Comparison of ENCODE assay signal across 11 cellular contexts in the genomic region with DNA sequence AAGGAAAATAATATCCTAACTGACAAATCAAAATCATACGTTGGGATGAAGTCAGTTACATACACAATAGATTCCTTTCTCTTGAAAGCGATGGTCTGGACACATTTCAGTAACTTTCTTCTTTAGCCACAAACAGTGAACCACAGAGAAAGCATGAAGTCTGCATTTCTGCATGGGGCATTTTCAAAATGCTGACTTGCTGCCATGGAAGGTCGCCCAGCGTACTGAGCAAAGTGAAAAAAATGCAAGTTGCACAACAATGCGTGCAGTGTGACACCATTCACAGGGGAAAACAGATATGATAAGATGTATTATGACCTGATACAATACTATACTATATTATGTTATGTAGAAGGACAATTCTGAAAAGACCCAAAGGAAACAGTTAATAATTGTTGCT.
DNase-seq lines count a peak whose midpoint lies in the region; ATAC-seq and TF ChIP-seq lines count a peak whose summit lies in the region.
"Had no signal": no experiment of that assay in that cellular context is flagged by ENCODE, and none has a peak within 500 bp of the region (broad histone marks: within the 10 kb centered on the region; RNA-seq: fewer than 3 reads in every experiment).

No MANE protein-coding gene starts in this region.

- ATAC-seq in RWPE2 (ENCODE audit: low read depth): peak; percentile 80
- no peak for ATAC-seq in activated CD4-positive, alpha-beta T cell treated with anti-CD3 and anti-CD28 coated beads for 36 hours

- POLR2A ChIA-PET in activated CD4-positive, alpha-beta T cell treated with anti-CD3 and anti-CD28 coated beads for 36 hours (lab: Charles Lee): no interaction called here

- H3K27me3 Mint-ChIP-seq in osteocyte (ENCODE audit: unreplicated experiment): no peaks in the 10 kb centered on the region
- H3K27me3 Mint-ChIP-seq in activated CD4-positive, alpha-beta T cell treated with anti-CD3 and anti-CD28 coated beads for 36 hours: no peaks in the 10 kb centered on the region
- H3K27me3 Mint-ChIP-seq: activated naive CD8-positive, alpha-beta T cell had no signal

- CTCF ChIA-PET in activated CD4-positive, alpha-beta T cell treated with anti-CD3 and anti-CD28 coated beads for 36 hours (lab: Charles Lee): no interaction called here

- no peak overlapping the region for H3K27ac ChIP-seq in RWPE2 (ENCODE audit: poor library complexity, severe bottlenecking)

- H3K9me3 Mint-ChIP-seq in osteocyte (ENCODE audit: unreplicated experiment): peaks cover 11% of the 10 kb centered on the region
- peaks cover 7% of the 10 kb centered on the region for H3K9me3 Mint-ChIP-seq in activated CD4-positive, alpha-beta T cell treated with anti-CD3 and anti-CD28 coated beads for 36 hours (ENCODE audit: low read depth)

- H3K27ac Mint-ChIP-seq in osteocyte (ENCODE audit: unreplicated experiment): peak overlapping the region; percentile 27
- no peak overlapping the region for H3K27ac Mint-ChIP-seq in activated CD4-positive, alpha-beta T cell treated with anti-CD3 and anti-CD28 coated beads for 36 hours
- H3K27ac Mint-ChIP-seq: activated naive CD8-positive, alpha-beta T cell had no signal

- no peaks in the 10 kb centered on the region for H3K27me3 ChIP-seq in RWPE2 (ENCODE audit: insufficient read depth, poor library complexity, severe bottlenecking)

- no peaks in the 10 kb centered on the region for H3K9me3 ChIP-seq in RWPE2 (ENCODE audit: severe bottlenecking)

- H3K4me1 Mint-ChIP-seq in osteocyte (ENCODE audit: unreplicated experiment): peaks cover 14% of the 10 kb centered on the region
- no peaks in the 10 kb centered on the region for H3K4me1 Mint-ChIP-seq in activated CD4-positive, alpha-beta T cell treated with anti-CD3 and anti-CD28 coated beads for 36 hours

- intact Hi-C loops in activated CD4-positive, alpha-beta T cell treated with anti-CD3 and anti-CD28 coated beads for 36 hours (cut with DNase I, micrococcal nuclease): no loop called here

- H3K36me3 Mint-ChIP-seq in osteocyte (ENCODE audit: unreplicated experiment): peaks cover 2% of the 10 kb centered on the region
- no peaks in the 10 kb centered on the region for H3K36me3 Mint-ChIP-seq in activated CD4-positive, alpha-beta T cell treated with anti-CD3 and anti-CD28 coated beads for 36 hours (ENCODE audit: low read depth)

- H3K4me3 ChIP-seq in RWPE2 (ENCODE audit: severe bottlenecking): no peak overlapping the region

- no peaks in the 10 kb centered on the region for H3K36me3 ChIP-seq in RWPE2 (ENCODE audit: low read depth)

- no peak for TF ChIP-seq CTCF in RWPE2 (IDR thresholded peaks at IDR 0.05; ENCODE audit: poor library complexity, severe bottlenecking)
- TF ChIP-seq CTCF in osteocyte (IDR thresholded peaks at IDR 0.05): no peak

- DNase-seq in Ammon's horn (ENCODE audit: low spot score) (peak; percentile 78), RWPE2 (ENCODE audit: low spot score) (no peak), foreskin melanocyte (peak; percentile 94), osteocyte (ENCODE audit: extremely low spot score, unreplicated experiment) (no peak), SW480 (ENCODE audit: low spot score) (no peak), NCI-H1436 treated with DMSO at 0.1 percent for 48 hours (lab: John Stamatoyannopoulos, UW) (no peak)
- DNase-seq in activated CD4-positive, alpha-beta T cell treated with anti-CD3 and anti-CD28 coated beads for 36 hours: no peak
- no peak for DNase-seq in stimulated activated CD4-positive, alpha-beta T cell treated with anti-CD3 and anti-CD28 coated beads, Interleukin-4, amount 100 ng/mL, for 1 hour
- DNase-seq: NCI-H1694 treated with DMSO at 0.1 percent for 48 hours; stimulated activated CD4-positive, alpha-beta T cell treated with anti-CD3 and anti-CD28 coated beads, Interleukin-2, amount 100 ng/mL, for 24 hours had no signal

- no peak overlapping the region for H3K4me3 Mint-ChIP-seq in osteocyte (ENCODE audit: unreplicated experiment)
- H3K4me3 Mint-ChIP-seq in activated CD4-positive, alpha-beta T cell treated with anti-CD3 and anti-CD28 coated beads for 36 hours: no peak overlapping the region
- H3K4me3 Mint-ChIP-seq: activated naive CD8-positive, alpha-beta T cell had no signal

- peaks cover 4% of the 10 kb centered on the region for H3K4me1 ChIP-seq in RWPE2 (ENCODE audit: insufficient read depth, poor library complexity, severe bottlenecking)

Comparison
In these comparisons a context has a peak if more than half of its experiments do, and no peak if none do; other contexts are left out.
1. DNase-seq: peak in Ammon's horn (single experiment) and foreskin melanocyte (single experiment); none in RWPE2 (single experiment), osteocyte (single experiment), activated CD4-positive, alpha-beta T cell treated with anti-CD3 and anti-CD28 coated beads for 36 hours (single experiment), SW480 (single experiment), NCI-H1436 treated with DMSO at 0.1 percent for 48 hours (single experiment) and stimulated activated CD4-positive, alpha-beta T cell treated with anti-CD3 and anti-CD28 coated beads, Interleukin-4, amount 100 ng/mL, for 1 hour (single experiment).